ENCODE assay signal across 8 cellular contexts in genomic region chr3:27368831-27369607, GRCh38. TPM values are rescaled to one million over a fixed set of nuclear protein-coding genes. Genes with fewer than 3 reads are reported as not detected.
DNase-seq lines count a peak whose midpoint lies in the region; ATAC-seq, FAIRE-seq and TF ChIP-seq lines count a peak whose summit lies in the region.

A gene with protein sequence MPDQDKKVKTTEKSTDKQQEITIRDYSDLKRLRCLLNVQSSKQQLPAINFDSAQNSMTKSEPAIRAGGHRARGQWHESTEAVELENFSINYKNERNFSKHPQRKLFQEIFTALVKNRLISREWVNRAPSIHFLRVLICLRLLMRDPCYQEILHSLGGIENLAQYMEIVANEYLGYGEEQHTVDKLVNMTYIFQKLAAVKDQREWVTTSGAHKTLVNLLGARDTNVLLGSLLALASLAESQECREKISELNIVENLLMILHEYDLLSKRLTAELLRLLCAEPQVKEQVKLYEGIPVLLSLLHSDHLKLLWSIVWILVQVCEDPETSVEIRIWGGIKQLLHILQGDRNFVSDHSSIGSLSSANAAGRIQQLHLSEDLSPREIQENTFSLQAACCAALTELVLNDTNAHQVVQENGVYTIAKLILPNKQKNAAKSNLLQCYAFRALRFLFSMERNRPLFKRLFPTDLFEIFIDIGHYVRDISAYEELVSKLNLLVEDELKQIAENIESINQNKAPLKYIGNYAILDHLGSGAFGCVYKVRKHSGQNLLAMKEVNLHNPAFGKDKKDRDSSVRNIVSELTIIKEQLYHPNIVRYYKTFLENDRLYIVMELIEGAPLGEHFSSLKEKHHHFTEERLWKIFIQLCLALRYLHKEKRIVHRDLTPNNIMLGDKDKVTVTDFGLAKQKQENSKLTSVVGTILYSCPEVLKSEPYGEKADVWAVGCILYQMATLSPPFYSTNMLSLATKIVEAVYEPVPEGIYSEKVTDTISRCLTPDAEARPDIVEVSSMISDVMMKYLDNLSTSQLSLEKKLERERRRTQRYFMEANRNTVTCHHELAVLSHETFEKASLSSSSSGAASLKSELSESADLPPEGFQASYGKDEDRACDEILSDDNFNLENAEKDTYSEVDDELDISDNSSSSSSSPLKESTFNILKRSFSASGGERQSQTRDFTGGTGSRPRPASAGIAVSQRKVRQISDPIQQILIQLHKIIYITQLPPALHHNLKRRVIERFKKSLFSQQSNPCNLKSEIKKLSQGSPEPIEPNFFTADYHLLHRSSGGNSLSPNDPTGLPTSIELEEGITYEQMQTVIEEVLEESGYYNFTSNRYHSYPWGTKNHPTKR (minus strand): TSS chr3:27369383. CDS start chr3:27352882, 16,501 bp downstream.

- no peaks in the 10 kb centered on the region for H3K36me3 Mint-ChIP-seq in nephron (ENCODE audit: low read depth)
- peaks cover 0 to 8% of the 10 kb centered on the region in 2 donors for H3K36me3 Mint-ChIP-seq in stimulated activated naive B cell treated with anti-CD40 and anti-IgM and Interleukin-4, amounts not matched to agents 10 μg/mL and 1 μg/mL and 100 μg/mL, for 72 hours

- H3K23ac ChIP-seq in IMR-90 (ENCODE audit: low read depth, low read length) = no peak within 1 kb of the TSS; the same call in 1 of the 2 replicates

- H3K4me2 ChIP-seq in IMR-90 (ENCODE audit: low read depth, low read length) = peak within 1 kb of the TSS; percentile 78

- dilution Hi-C loops in IMR-90 (cut with HindIII; ENCODE audit: low sequenced_read_pairs, unreplicated experiment) = no loop called here

- H3K36me3 ChIP-seq in IMR-90 (ENCODE audit: control insufficient read depth, insufficient read depth, low read length) = no peaks in the 10 kb centered on the region

- TF ChIP-seq RAD21 in IMR-90 (IDR thresholded peaks at IDR 0.05; ENCODE audit: low read length) = no peak

- no peak for FAIRE-seq in D721Med (lab: Jason Lieb, UNC)
- FAIRE-seq in RCC 7860 (lab: Jason Lieb, UNC) = no peak

- no peaks in the 10 kb centered on the region for H3K9me3 ChIP-seq in IMR-90 (ENCODE audit: control insufficient read depth, insufficient read depth, low read length)

- no peak within 1 kb of the TSS for H4K8ac ChIP-seq in IMR-90 (ENCODE audit: low read depth in 2 of 2, low read length in 2 of 2)

- no peak within 1 kb of the TSS for H3K56ac ChIP-seq in IMR-90 (ENCODE audit: extremely low read depth, insufficient read depth, low read length)

- peaks cover 5% of the 10 kb centered on the region for H3K4me1 Mint-ChIP-seq in nephron
- peaks cover 17 to 26% of the 10 kb centered on the region in 2 donors for H3K4me1 Mint-ChIP-seq in stimulated activated naive B cell treated with anti-CD40 and anti-IgM and Interleukin-4, amounts not matched to agents 10 μg/mL and 1 μg/mL and 100 μg/mL, for 72 hours

- H2BK15ac ChIP-seq in IMR-90 (ENCODE audit: low read depth, low read length) = no peak within 1 kb of the TSS

- in situ Hi-C loops in IMR-90 (cut with MboI; ENCODE audit: low sequenced_read_pairs) = loop anchor here (10.0 kb wide), 1 partner anchor 234 kb away; no protein-coding TSS in a partner anchor

- H2BK120ac ChIP-seq in IMR-90 (ENCODE audit: low read depth, low read length) = no peak within 1 kb of the TSS

- BruUV-seq in IMR-90 (replicated peaks; lab: Mats Ljungman, UMichigan) = no TSS peak

- peak within 1 kb of the TSS; percentile 92 to 94 (median 92) for H3K4me3 Mint-ChIP-seq in nephron
- peak within 1 kb of the TSS; percentile 98 to 99 for H3K4me3 Mint-ChIP-seq in stimulated activated naive B cell treated with anti-CD40 and anti-IgM and Interleukin-4, amounts not matched to agents 10 μg/mL and 1 μg/mL and 100 μg/mL, for 72 hours

- TF ChIP-seq POLR2A in IMR-90 (IDR thresholded peaks at IDR 0.05; ENCODE audit: low read depth, low read length) = no peak

- POLR2A ChIA-PET in IMR-90 (lab: Charles Lee; ENCODE audit: unreplicated experiment) = interaction anchor here (0.5 kb wide), 1 partner anchor 60 kb away, joined by 4 read pairs; no protein-coding TSS in a partner anchor

- H3K27me3 ChIP-seq in IMR-90 (ENCODE audit: control insufficient read depth, insufficient read depth, low read length) = no peaks in the 10 kb centered on the region

- no peak within 1 kb of the TSS for H2BK20ac ChIP-seq in IMR-90 (ENCODE audit: low read depth, low read length)

- no peak within 1 kb of the TSS for H3K27ac ChIP-seq in IMR-90 (ENCODE audit: insufficient read depth, low read length)

- ATAC-seq in GM21528 (IDR thresholded peaks at IDR 0.05; ENCODE audit: low FRiP score, unreplicated experiment) (peak; percentile 100), IMR-90 (ENCODE audit: low read depth) (peak; percentile 98)
- peak; percentile 99 to 100 for ATAC-seq in stimulated activated naive B cell treated with anti-CD40 and anti-IgM and Interleukin-4, amounts not matched to agents 10 μg/mL and 1 μg/mL and 100 μg/mL, for 72 hours (replicated peaks)

- WGBS in IMR-90 (ENCODE audit: extremely low coverage in 2 of 2, insufficient read length in 1 of 2), 2 experiments = 5% methylated on average over 28 of the region's 48 CpGs; no CpG with 5 or more reads in 1 of the 2 experiments

- H3K4ac ChIP-seq in IMR-90 (ENCODE audit: low read depth, low read length) = no peak within 1 kb of the TSS

- no peak within 1 kb of the TSS for H2BK5ac ChIP-seq in IMR-90 (ENCODE audit: low read depth, low read length, poor library complexity, severe bottlenecking)

- CTCF ChIA-PET in IMR-90 (lab: Yijun Ruan, JAX) = no interaction called here

- no peak within 1 kb of the TSS for H3K27ac Mint-ChIP-seq in nephron
- H3K27ac Mint-ChIP-seq in stimulated activated naive B cell treated with anti-CD40 and anti-IgM and Interleukin-4, amounts not matched to agents 10 μg/mL and 1 μg/mL and 100 μg/mL, for 72 hours = peak within 1 kb of the TSS; percentile 97

- intact Hi-C loops in IMR-90 (cut with micrococcal nuclease) = loop anchor here (1.0 kb wide), 1 partner anchor 43 kb away; no protein-coding TSS in a partner anchor

- peak; percentile 99 for DNase-seq in D721Med (ENCODE audit: insufficient read length, low spot score)
- DNase-seq in IMR-90 = peak; percentile 85
- DNase-seq in RCC 7860 (ENCODE audit: low spot score) = peak; percentile 33
- DNase-seq in activated T-helper 9 cell treated with anti-CD3 and anti-CD28 coated beads, Interleukin-2, amount 50 U/mL, for 16 hours (ENCODE audit: low read depth) = peak; percentile 84
- peak; percentile 91 for DNase-seq in fibroblast of villous mesenchyme (ENCODE audit: low read depth)
- peak; percentile 91 for DNase-seq in stimulated activated naive B cell treated with anti-CD40 and anti-IgM and Interleukin-4, amounts not matched to agents 10 μg/mL and 1 μg/mL and 100 μg/mL, for 72 hours

- no peak within 1 kb of the TSS for H4K5ac ChIP-seq in IMR-90 (ENCODE audit: low read depth, low read length)

- H3K4me3 ChIP-seq in IMR-90 (ENCODE audit: insufficient read depth, low read depth, low read length) (peak within 1 kb of the TSS; percentile 58), fibroblast of villous mesenchyme (ENCODE audit: low read depth, low read length) (peak within 1 kb of the TSS; percentile 75)

- H2AFZ ChIP-seq in IMR-90 (replicated peaks; ENCODE audit: low read length, poor library complexity) = peak within 1 kb of the TSS; percentile 91

- TF ChIP-seq CTCF in D721Med (IDR thresholded peaks at IDR 0.05; ENCODE audit: insufficient read depth, missing control alignments) (no peak), IMR-90 (conservative IDR thresholded peaks at IDR 0.05; ENCODE audit: low read depth, low read length) (no peak), fibroblast of villous mesenchyme (IDR thresholded peaks at IDR 0.05; ENCODE audit: insufficient read depth, low read depth, low read length) (no peak), nephron (IDR thresholded peaks at IDR 0.05; ENCODE audit: unreplicated experiment in 3 of 3) (no peak)

- H3K79me1 ChIP-seq in IMR-90 (ENCODE audit: low read depth in 1 of 2, low read length in 2 of 2) = no peaks in the 10 kb centered on the region

- H3K9me1 ChIP-seq in IMR-90 (ENCODE audit: insufficient read depth, low read length) = peaks cover 4% of the 10 kb centered on the region

- no peak within 1 kb of the TSS for H4K91ac ChIP-seq in IMR-90 (ENCODE audit: insufficient read depth, low read depth, low read length)

- H2AK5ac ChIP-seq in IMR-90 (ENCODE audit: low read depth, low read length) = no peak within 1 kb of the TSS

- H3K14ac ChIP-seq in IMR-90 (replicated peaks; ENCODE audit: low read depth, low read length) = no peak within 1 kb of the TSS

- no peaks in the 10 kb centered on the region for H3K9me3 Mint-ChIP-seq in nephron
- no peaks in the 10 kb centered on the region for H3K9me3 Mint-ChIP-seq in stimulated activated naive B cell treated with anti-CD40 and anti-IgM and Interleukin-4, amounts not matched to agents 10 μg/mL and 1 μg/mL and 100 μg/mL, for 72 hours

- H3K18ac ChIP-seq in IMR-90 (ENCODE audit: low read depth, low read length) = no peak within 1 kb of the TSS

- H3K27me3 Mint-ChIP-seq in nephron (ENCODE audit: low read depth) = no peaks in the 10 kb centered on the region
- H3K27me3 Mint-ChIP-seq in stimulated activated naive B cell treated with anti-CD40 and anti-IgM and Interleukin-4, amounts not matched to agents 10 μg/mL and 1 μg/mL and 100 μg/mL, for 72 hours = no peaks in the 10 kb centered on the region

- H4K20me1 ChIP-seq in IMR-90 (ENCODE audit: insufficient read depth, low read length) = no peaks in the 10 kb centered on the region; the same call in none of the 2 replicates

- no peaks in the 10 kb centered on the region for H3K4me1 ChIP-seq in IMR-90 (ENCODE audit: control insufficient read depth, insufficient read depth, low read length)

- H2AK9ac ChIP-seq in IMR-90 (replicated peaks; ENCODE audit: low read depth, low read length, poor library complexity) = no peak within 1 kb of the TSS

- H3K9ac ChIP-seq in IMR-90 (ENCODE audit: low read depth, low read length) = no peak within 1 kb of the TSS

TF ChIP-seq in IMR-90, 13 proteins besides CTCF, POLR2A, EP300 and RAD21 (continues in another document):
- TF ChIP-seq MAFK (IDR thresholded peaks at IDR 0.05; ENCODE audit: low read depth, low read length) = no peak
- no peak for TF ChIP-seq CHD1 (IDR thresholded peaks at IDR 0.05; ENCODE audit: low read depth, low read length)
- TF ChIP-seq NFE2L2 (IDR thresholded peaks at IDR 0.05; ENCODE audit: low read depth, low read length) = no peak
- TF ChIP-seq CEBPB (IDR thresholded peaks at IDR 0.05; ENCODE audit: low read depth, low read length) = no peak
- TF ChIP-seq USF2 (IDR thresholded peaks at IDR 0.05; ENCODE audit: low read depth, low read length) = peak; percentile 82

RNA-seq across cellular contexts. Expression of the gene that starts here (rescaled TPM):
- total RNA-seq in IMR-90 (2012; rRNA removed) = 6.6 and 7.5 TPM in 2 replicates
- 1.4 and 2.2 TPM in 2 replicates for polyA plus RNA-seq in IMR-90 (2012; rRNA removed)
- polyA plus RNA-seq in IMR-90 (2012; cell fraction: cytosol; rRNA removed) = 0.21 and 0.55 TPM in 2 replicates
- 1.7 and 11.1 TPM in 2 replicates for polyA plus RNA-seq in IMR-90 (2012; cell fraction: nucleus; rRNA removed; ENCODE audit: low replicate concordance)
- 1.9 and 6.9 TPM in 2 replicates for total RNA-seq in fibroblast of villous mesenchyme

Comparison
In these comparisons a context has a peak if more than half of its experiments do, and no peak if none do; other contexts are left out.
1. DNase-seq: peak in every context shown above with its lines; median percentile 99 in D721Med; 91 in fibroblast of villous mesenchyme; 91 in stimulated activated naive B cell treated with anti-CD40 and anti-IgM and Interleukin-4, amounts not matched to agents 10 μg/mL and 1 μg/mL and 100 μg/mL, for 72 hours; 85 in IMR-90; 84 in activated T-helper 9 cell treated with anti-CD3 and anti-CD28 coated beads, Interleukin-2, amount 50 U/mL, for 16 hours; 33 in RCC 7860.